In genomic region chr17:73589096-73589980, GRCh38 we compare ENCODE assay signal across 14 cellular contexts. TPM values are rescaled to one million over a fixed set of nuclear protein-coding genes. Genes with fewer than 3 reads are reported as not detected.
DNase-seq lines count a peak whose midpoint lies in the region; ATAC-seq and TF ChIP-seq lines count a peak whose summit lies in the region.
"Had no signal": no experiment of that assay in that cellular context is flagged by ENCODE, and none has a peak within 500 bp of the region (broad histone marks: within the 10 kb centered on the region; RNA-seq: fewer than 3 reads in every experiment).

No MANE protein-coding gene starts in this region.

- no peak for ATAC-seq in GM21717 (IDR thresholded peaks at IDR 0.05; ENCODE audit: unreplicated experiment)
- no peak for ATAC-seq in GM19328 (IDR thresholded peaks at IDR 0.05; ENCODE audit: unreplicated experiment)
- ATAC-seq: activated CD4-positive, alpha-beta T cell treated with anti-CD3 and anti-CD28 coated beads for 36 hours had no signal

- no peaks in the 10 kb centered on the region for H3K36me3 Mint-ChIP-seq in glutamatergic neuron (ENCODE audit: unreplicated experiment)

- no peak overlapping the region for H3K4me3 Mint-ChIP-seq in glutamatergic neuron (ENCODE audit: unreplicated experiment)
- H3K4me3 Mint-ChIP-seq: activated CD4-positive, alpha-beta T cell treated with anti-CD3 and anti-CD28 coated beads for 36 hours had no signal

- DNase-seq in COLO668 (lab: John Stamatoyannopoulos, UW; ENCODE audit: unreplicated experiment): peak; percentile 29
- DNase-seq in NAMALWA (ENCODE audit: low spot score): peak; percentile 42
- peak; percentile 53 for DNase-seq in NCI-H748 treated with DMSO at 0.1 percent for 48 hours (lab: John Stamatoyannopoulos, UW)
- DNase-seq in glutamatergic neuron: no peak
- DNase-seq in Ammon's horn (ENCODE audit: low spot score): no peak
- no peak for DNase-seq in amniotic stem cell (lab: John Stamatoyannopoulos, UW)
- DNase-seq: activated CD4-positive, alpha-beta T cell treated with anti-CD3 and anti-CD28 coated beads for 36 hours; activated gamma-delta T cell; DMS 273 treated with DMSO at 0.1 percent for 48 hours; islet precursor cell; MV-4-11; Right ventricle myocardium superior had no signal

- H3K27ac Mint-ChIP-seq in glutamatergic neuron (ENCODE audit: unreplicated experiment): peak overlapping the region; percentile 28

- peaks cover 3% of the 10 kb centered on the region for H3K9me3 Mint-ChIP-seq in glutamatergic neuron (ENCODE audit: unreplicated experiment)

- peaks cover 12% of the 10 kb centered on the region for H3K27me3 Mint-ChIP-seq in glutamatergic neuron (ENCODE audit: unreplicated experiment)
- H3K27me3 Mint-ChIP-seq: activated CD4-positive, alpha-beta T cell treated with anti-CD3 and anti-CD28 coated beads for 36 hours had no signal

- no peak for TF ChIP-seq CTCF in glutamatergic neuron (IDR thresholded peaks at IDR 0.05; ENCODE audit: partially characterized antibody, unreplicated experiment)

- H3K4me1 Mint-ChIP-seq in glutamatergic neuron (ENCODE audit: low read depth, unreplicated experiment): peaks cover 41% of the 10 kb centered on the region

RNA-seq across cellular contexts. Expression of gene SDK2, which starts 54.9 kb away (rescaled TPM):
- 12.3 TPM for total RNA-seq in glutamatergic neuron (ENCODE audit: unreplicated experiment)

Comparison
In these comparisons a context has a peak if more than half of its experiments do, and no peak if none do; other contexts are left out.
1. DNase-seq: peak in COLO668 (single experiment), NAMALWA (single experiment) and NCI-H748 treated with DMSO at 0.1 percent for 48 hours (single experiment); none in glutamatergic neuron (single experiment), Ammon's horn (single experiment) and amniotic stem cell (single experiment).